Comparison of ENCODE assay signal across 2 cellular contexts in the genomic region with DNA sequence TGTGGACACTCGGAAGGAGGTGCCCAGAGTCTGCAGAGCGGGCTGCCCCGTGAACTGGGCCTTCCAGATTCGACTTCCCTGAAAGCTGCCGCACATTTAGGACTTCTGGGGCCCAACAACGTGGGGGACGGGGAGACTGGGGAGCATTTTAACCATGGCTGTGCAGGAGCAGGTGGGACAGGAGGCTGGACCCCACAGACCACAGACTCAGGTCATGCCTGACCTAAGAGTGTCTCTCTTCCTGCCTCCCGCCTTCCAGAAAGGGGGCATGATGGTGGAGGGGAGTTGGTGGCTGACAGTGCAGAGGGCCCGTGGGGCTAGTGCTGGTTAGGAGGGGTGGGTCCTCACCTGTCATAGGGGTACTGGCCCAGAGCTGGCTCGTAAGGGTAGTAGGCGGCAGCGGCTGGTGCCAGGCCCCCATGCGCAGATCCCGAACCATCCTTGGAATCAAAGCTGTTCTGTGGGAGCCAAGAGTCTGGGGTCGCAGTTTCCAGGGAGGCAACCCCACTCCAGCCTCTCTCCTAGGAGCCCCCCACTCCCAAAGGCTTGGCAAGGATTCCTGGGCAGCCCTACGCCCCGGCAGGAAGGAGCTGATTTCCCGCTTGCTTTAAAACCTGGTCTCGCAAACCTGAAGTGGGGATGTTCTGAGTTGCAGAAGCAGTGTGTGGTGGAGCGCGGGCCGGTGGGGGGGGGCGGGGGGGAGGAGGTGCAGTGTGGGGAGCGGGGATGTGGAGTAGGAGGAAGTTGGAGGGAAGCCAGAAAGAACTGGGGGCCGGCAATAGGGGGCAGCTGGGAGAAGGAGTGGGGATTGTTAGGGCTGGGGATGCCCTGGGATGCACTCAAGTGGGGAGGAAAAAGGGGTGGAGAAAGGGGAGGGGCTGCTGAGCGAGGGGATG.
TF ChIP-seq lines count a peak whose summit lies in the region.

No MANE protein-coding gene starts in this region.

TF ChIP-seq in HEK293, 187 proteins besides CTCF, POLR2A, EP300 and RAD21:
- TF ChIP-seq MZF1 (tag by site-specific recombination; IDR thresholded peaks at IDR 0.05; ENCODE audit: borderline replicate concordance) (0 out of 2 replicates have a peak, but pooled peaks have one; percentile 15), MYNN (tag by site-specific recombination; IDR thresholded peaks at IDR 0.05; ENCODE audit: borderline replicate concordance) (no peak)

TF ChIP-seq in K562, 482 proteins besides CTCF, POLR2A, EP300 and RAD21:
- no peak for TF ChIP-seq ZNF347 (CRISPR knock-in tag; IDR thresholded peaks at IDR 0.05; ENCODE audit: low read depth)
- TF ChIP-seq NFIC (IDR thresholded peaks at IDR 0.05), result peak; percentile 58; the same call in 1 of the 2 replicates
